Comparison of ENCODE assay signal across 8 cellular contexts in genomic region chr21:38126677-38127271, GRCh38.
DNase-seq lines count a peak whose midpoint lies in the region; ATAC-seq and TF ChIP-seq lines count a peak whose summit lies in the region.

No MANE protein-coding gene starts in this region.

- no peak overlapping the region for H3K4me3 Mint-ChIP-seq in activated T-helper 1 cell treated with anti-CD3 and anti-CD28 coated beads, Interleukin-12 subunit alpha, Interleukin-12 subunit beta, Interleukin-2, Interleukin-4 antibody, amounts not matched to agents 30 ng/mL and 10 ng/mL and 1 ng/mL, durations not matched to agents 14 hours and 24 hours and 36 hours
- H3K4me3 Mint-ChIP-seq in glutamatergic neuron (ENCODE audit: unreplicated experiment): no peak overlapping the region

- H3K27me3 Mint-ChIP-seq in activated T-helper 1 cell treated with anti-CD3 and anti-CD28 coated beads, Interleukin-12 subunit alpha, Interleukin-12 subunit beta, Interleukin-2, Interleukin-4 antibody, amounts not matched to agents 30 ng/mL and 10 ng/mL and 1 ng/mL, durations not matched to agents 14 hours and 24 hours and 36 hours (ENCODE audit: insufficient read depth): peaks cover 4% of the 10 kb centered on the region
- H3K27me3 Mint-ChIP-seq in glutamatergic neuron (ENCODE audit: unreplicated experiment): no peaks in the 10 kb centered on the region

- H3K27ac ChIP-seq in PC-3 (ENCODE audit: low read length): no peak overlapping the region

- CTCF ChIA-PET in PC-3 (lab: Charles Lee): interaction anchor here (0.7 kb wide), 1 partner anchor 415 kb away, joined by 5 read pairs; no protein-coding TSS in a partner anchor

- DNase-seq in EL (peak; percentile 52), KG1 (lab: John Stamatoyannopoulos, UW) (peak; percentile 19), PC-3 (peak; percentile 75), glutamatergic neuron (peak; percentile 84), pulmonary artery endothelial cell (ENCODE audit: low read depth, low spot score) (peak; percentile 4), T-helper 9 cell (no peak), lower leg skin (ENCODE audit: low spot score in 2 of 2) (no peak)
- DNase-seq in activated T-helper 1 cell treated with anti-CD3 and anti-CD28 coated beads, Interleukin-12 subunit alpha, Interleukin-12 subunit beta, Interleukin-2, Interleukin-4 antibody, amounts not matched to agents 30 ng/mL and 10 ng/mL and 1 ng/mL, durations not matched to agents 14 hours and 24 hours and 36 hours (ENCODE audit: low spot score): peak; percentile 17

- peak; percentile 87 for TF ChIP-seq CTCF in PC-3 (conservative IDR thresholded peaks at IDR 0.05; ENCODE audit: low read depth, low read length)
- peak; percentile 75 for TF ChIP-seq CTCF in glutamatergic neuron (IDR thresholded peaks at IDR 0.05; ENCODE audit: partially characterized antibody, unreplicated experiment)
- no peak for TF ChIP-seq CTCF in lower leg skin (IDR thresholded peaks at IDR 0.05)

- TF ChIP-seq POLR2A in lower leg skin (IDR thresholded peaks at IDR 0.05): no peak

- no peaks in the 10 kb centered on the region for H3K79me2 ChIP-seq in PC-3 (ENCODE audit: low read length)

- H3K9ac ChIP-seq in PC-3 (ENCODE audit: low read length): no peak overlapping the region

- no peaks in the 10 kb centered on the region for H3K9me2 ChIP-seq in PC-3 (replicated peaks; ENCODE audit: low read length)

- H3F3A ChIP-seq in PC-3 (ENCODE audit: low read length, unreplicated experiment): no peaks in the 10 kb centered on the region

- H3K4me1 ChIP-seq in PC-3 (ENCODE audit: insufficient read depth, low read length): no peaks in the 10 kb centered on the region

- POLR2A ChIA-PET in PC-3 (lab: Charles Lee; ENCODE audit: unreplicated experiment): interaction anchor here (0.6 kb wide), 1 partner anchor 447 kb away, joined by 4 read pairs; no protein-coding TSS in a partner anchor

- intact Hi-C loops in PC-3 (cut with micrococcal nuclease): loop anchor here (5.0 kb wide), 1 partner anchor 414 kb away; no protein-coding TSS in a partner anchor
- intact Hi-C loops in activated T-helper 1 cell treated with anti-CD3 and anti-CD28 coated beads, Interleukin-12 subunit alpha, Interleukin-12 subunit beta, Interleukin-2, Interleukin-4 antibody, amounts not matched to agents 30 ng/mL and 10 ng/mL and 1 ng/mL, durations not matched to agents 14 hours and 24 hours and 36 hours (cut with micrococcal nuclease): no loop called here
- intact Hi-C loops in lower leg skin (cut with DNase I; ENCODE audit: low total_unique reads): no loop called here

- BruUV-seq in PC-3 (replicated peaks; lab: Mats Ljungman, UMichigan): no TSS peak

- H3K9me3 ChIP-seq in PC-3 (ENCODE audit: low read length): no peaks in the 10 kb centered on the region

- no peak overlapping the region for H2AFZ ChIP-seq in PC-3 (ENCODE audit: low read length)

- no peak overlapping the region for H3K27ac Mint-ChIP-seq in activated T-helper 1 cell treated with anti-CD3 and anti-CD28 coated beads, Interleukin-12 subunit alpha, Interleukin-12 subunit beta, Interleukin-2, Interleukin-4 antibody, amounts not matched to agents 30 ng/mL and 10 ng/mL and 1 ng/mL, durations not matched to agents 14 hours and 24 hours and 36 hours
- no peak overlapping the region for H3K27ac Mint-ChIP-seq in glutamatergic neuron (ENCODE audit: unreplicated experiment)

- H3K9me3 Mint-ChIP-seq in activated T-helper 1 cell treated with anti-CD3 and anti-CD28 coated beads, Interleukin-12 subunit alpha, Interleukin-12 subunit beta, Interleukin-2, Interleukin-4 antibody, amounts not matched to agents 30 ng/mL and 10 ng/mL and 1 ng/mL, durations not matched to agents 14 hours and 24 hours and 36 hours: no peaks in the 10 kb centered on the region
- H3K9me3 Mint-ChIP-seq in glutamatergic neuron (ENCODE audit: unreplicated experiment): peaks cover 2% of the 10 kb centered on the region

- ATAC-seq in PC-3: peak; percentile 84

- H3K4me3 ChIP-seq in PC-3 (ENCODE audit: low read length) (no peak overlapping the region), lower leg skin (ENCODE audit: low read depth, poor library complexity, severe bottlenecking) (no peak overlapping the region)

- no peaks in the 10 kb centered on the region for H4K20me1 ChIP-seq in PC-3 (ENCODE audit: low read length)

- 17 to 21% methylated on average over 8 of the region's 8 CpGs for WGBS in lower leg skin, 2 donors

- no peaks in the 10 kb centered on the region for H3K4me1 Mint-ChIP-seq in activated T-helper 1 cell treated with anti-CD3 and anti-CD28 coated beads, Interleukin-12 subunit alpha, Interleukin-12 subunit beta, Interleukin-2, Interleukin-4 antibody, amounts not matched to agents 30 ng/mL and 10 ng/mL and 1 ng/mL, durations not matched to agents 14 hours and 24 hours and 36 hours (ENCODE audit: low read depth)
- no peaks in the 10 kb centered on the region for H3K4me1 Mint-ChIP-seq in glutamatergic neuron (ENCODE audit: low read depth, unreplicated experiment)

- no peak overlapping the region for H3K4me2 ChIP-seq in PC-3 (ENCODE audit: low read length)

- no peaks in the 10 kb centered on the region for H3K36me3 Mint-ChIP-seq in activated T-helper 1 cell treated with anti-CD3 and anti-CD28 coated beads, Interleukin-12 subunit alpha, Interleukin-12 subunit beta, Interleukin-2, Interleukin-4 antibody, amounts not matched to agents 30 ng/mL and 10 ng/mL and 1 ng/mL, durations not matched to agents 14 hours and 24 hours and 36 hours (ENCODE audit: low read depth)
- H3K36me3 Mint-ChIP-seq in glutamatergic neuron (ENCODE audit: unreplicated experiment): no peaks in the 10 kb centered on the region

- peaks cover 33% of the 10 kb centered on the region for H3K27me3 ChIP-seq in PC-3 (ENCODE audit: low read length)

- H3K36me3 ChIP-seq in PC-3 (ENCODE audit: low read depth, low read length): no peaks in the 10 kb centered on the region

Comparison
In these comparisons a context has a peak if more than half of its experiments do, and no peak if none do; other contexts are left out.
1. DNase-seq: peak in EL (single experiment), KG1 (single experiment), PC-3 (single experiment), activated T-helper 1 cell treated with anti-CD3 and anti-CD28 coated beads, Interleukin-12 subunit alpha, Interleukin-12 subunit beta, Interleukin-2, Interleukin-4 antibody, amounts not matched to agents 30 ng/mL and 10 ng/mL and 1 ng/mL, durations not matched to agents 14 hours and 24 hours and 36 hours (single experiment), glutamatergic neuron (single experiment) and pulmonary artery endothelial cell (single experiment); none in T-helper 9 cell (single experiment) and lower leg skin (0 of 2).
2. CTCF ChIP-seq: peak in PC-3 (single experiment) and glutamatergic neuron (single experiment); none in lower leg skin (0 of 3).